13 cellular contexts compared by ENCODE assay signal in genomic region chr17:78122221-78122990, GRCh38.
DNase-seq lines count a peak whose midpoint lies in the region; ATAC-seq and TF ChIP-seq lines count a peak whose summit lies in the region.
"Had no signal": no experiment of that assay in that cellular context is flagged by ENCODE, and none has a peak within 500 bp of the region (broad histone marks: within the 10 kb centered on the region; RNA-seq: fewer than 3 reads in every experiment).

No MANE protein-coding gene starts in this region.

- no peak for TF ChIP-seq CTCF in Loucy (conservative IDR thresholded peaks at IDR 0.05; ENCODE audit: low read length)

- no peaks in the 10 kb centered on the region for H3K27me3 ChIP-seq in Loucy (ENCODE audit: insufficient read depth, low read length, poor library complexity, severe bottlenecking)

- H4K20me1 ChIP-seq in Loucy (ENCODE audit: insufficient read depth, low read length, poor library complexity, severe bottlenecking) = peaks cover 30% of the 10 kb centered on the region

- peaks cover 19% of the 10 kb centered on the region; the same call in 1 of the 2 replicates for H3K36me3 ChIP-seq in Loucy (ENCODE audit: insufficient read depth, low read length)

- H3K27ac Mint-ChIP-seq in activated naive CD4-positive, alpha-beta T cell treated with anti-CD3 and anti-CD28 coated beads, Interleukin-2, amount 10 ng/mL, durations not matched to agents 7 days and 5 days = peak overlapping the region; percentile 94
- peak overlapping the region; percentile 93 for H3K27ac Mint-ChIP-seq in stimulated activated memory B cell treated with anti-CD40 and anti-IgM and Interleukin-4, amounts not matched to agents 10 μg/mL and 1 μg/mL and 100 μg/mL, for 72 hours

- peaks cover 72% of the 10 kb centered on the region for H3K79me2 ChIP-seq in Loucy (ENCODE audit: insufficient read depth, low read length)

- CTCF ChIA-PET in activated naive CD4-positive, alpha-beta T cell treated with anti-CD3 and anti-CD28 coated beads, Interleukin-2, amount 10 ng/mL, durations not matched to agents 7 days and 5 days (lab: Charles Lee) = interaction anchor here (0.7 to 11.6 kb wide), 4 partner anchors 7 to 52 kb away, joined by 3 to 108 read pairs (median 6); partner anchors contain the start of gene TMC8

- H2AFZ ChIP-seq in Loucy (ENCODE audit: low read length) = no peak overlapping the region

- no peaks in the 10 kb centered on the region for H3K9me3 ChIP-seq in Loucy (ENCODE audit: insufficient read depth, low read depth, low read length)

- H3K4me3 ChIP-seq in Loucy (ENCODE audit: low read length, poor library complexity, severe bottlenecking) = peak overlapping the region; percentile 68

- DNase-seq in activated naive CD4-positive, alpha-beta T cell treated with anti-CD3 and anti-CD28 coated beads, Interleukin-2, amount 10 ng/mL, durations not matched to agents 7 days and 5 days = no peak
- no peak for DNase-seq in activated naive CD4-positive, alpha-beta T cell (lab: John Stamatoyannopoulos, UW)
- DNase-seq in DMS53 (lab: John Stamatoyannopoulos, UW) (no peak), NCI-H1417 treated with DMSO at 0.1 percent for 48 hours (lab: John Stamatoyannopoulos, UW) (no peak), AG08396 (ENCODE audit: low spot score) (no peak)
- DNase-seq: AML-193, GDM1, NCI-H146, NCI-H748 treated with DMSO at 0.1 percent for 48 hours, SHP77 had no signal

- peak overlapping the region; percentile 74 for H3K9ac ChIP-seq in Loucy (ENCODE audit: low read depth, low read length, poor library complexity, severe bottlenecking)

- H3K4me1 Mint-ChIP-seq in activated naive CD4-positive, alpha-beta T cell treated with anti-CD3 and anti-CD28 coated beads, Interleukin-2, amount 10 ng/mL, durations not matched to agents 7 days and 5 days = peaks cover 71% of the 10 kb centered on the region
- H3K4me1 Mint-ChIP-seq in stimulated activated memory B cell treated with anti-CD40 and anti-IgM and Interleukin-4, amounts not matched to agents 10 μg/mL and 1 μg/mL and 100 μg/mL, for 72 hours = peaks cover 78% of the 10 kb centered on the region

- H3K9me2 ChIP-seq in Loucy (replicated peaks; ENCODE audit: low read depth, low read length) = no peaks in the 10 kb centered on the region

- ATAC-seq in stimulated activated memory B cell treated with anti-CD40 and anti-IgM and Interleukin-4, amounts not matched to agents 10 μg/mL and 1 μg/mL and 100 μg/mL, for 72 hours = no peak

- peak overlapping the region; percentile 88 for H3K4me3 Mint-ChIP-seq in activated naive CD4-positive, alpha-beta T cell treated with anti-CD3 and anti-CD28 coated beads, Interleukin-2, amount 10 ng/mL, durations not matched to agents 7 days and 5 days
- H3K4me3 Mint-ChIP-seq in stimulated activated memory B cell treated with anti-CD40 and anti-IgM and Interleukin-4, amounts not matched to agents 10 μg/mL and 1 μg/mL and 100 μg/mL, for 72 hours = peak overlapping the region; percentile 68

- H3K9me3 Mint-ChIP-seq in activated naive CD4-positive, alpha-beta T cell treated with anti-CD3 and anti-CD28 coated beads, Interleukin-2, amount 10 ng/mL, durations not matched to agents 7 days and 5 days = no peaks in the 10 kb centered on the region
- H3K9me3 Mint-ChIP-seq in stimulated activated memory B cell treated with anti-CD40 and anti-IgM and Interleukin-4, amounts not matched to agents 10 μg/mL and 1 μg/mL and 100 μg/mL, for 72 hours = no peaks in the 10 kb centered on the region

- H3K36me3 Mint-ChIP-seq in activated naive CD4-positive, alpha-beta T cell treated with anti-CD3 and anti-CD28 coated beads, Interleukin-2, amount 10 ng/mL, durations not matched to agents 7 days and 5 days = peaks cover 71% of the 10 kb centered on the region
- peaks cover 72% of the 10 kb centered on the region for H3K36me3 Mint-ChIP-seq in stimulated activated memory B cell treated with anti-CD40 and anti-IgM and Interleukin-4, amounts not matched to agents 10 μg/mL and 1 μg/mL and 100 μg/mL, for 72 hours

- no peaks in the 10 kb centered on the region for H3K27me3 Mint-ChIP-seq in activated naive CD4-positive, alpha-beta T cell treated with anti-CD3 and anti-CD28 coated beads, Interleukin-2, amount 10 ng/mL, durations not matched to agents 7 days and 5 days
- H3K27me3 Mint-ChIP-seq in stimulated activated memory B cell treated with anti-CD40 and anti-IgM and Interleukin-4, amounts not matched to agents 10 μg/mL and 1 μg/mL and 100 μg/mL, for 72 hours = no peaks in the 10 kb centered on the region

- H3K4me2 ChIP-seq in Loucy (ENCODE audit: low read depth, low read length, poor library complexity, severe bottlenecking) = peak overlapping the region; percentile 77

- H3F3A ChIP-seq in Loucy (ENCODE audit: low read depth) = no peaks in the 10 kb centered on the region

- H3K27ac ChIP-seq in angular gyrus (ENCODE audit: low read depth, low read length) = peak overlapping the region; percentile 7

- H3K4me1 ChIP-seq in Loucy (ENCODE audit: insufficient read depth, low read length, poor library complexity, severe bottlenecking) = peaks cover 49% of the 10 kb centered on the region
